In genomic region chrX:17441965-17442364, GRCh38 we compare ENCODE assay signal across 1 cellular context.
TF ChIP-seq lines count a peak whose summit lies in the region.

No MANE protein-coding gene starts in this region.

TF ChIP-seq in WTC11, 78 proteins besides CTCF, POLR2A, EP300 and RAD21 (continued from another document):
- no peak for TF ChIP-seq RELA (CRISPR knock-in tag; IDR thresholded peaks at IDR 0.05; ENCODE audit: borderline replicate concordance)
- no peak for TF ChIP-seq TEAD1 (CRISPR knock-in tag; IDR thresholded peaks at IDR 0.05)
